ENCODE assay signal across 12 cellular contexts in the genomic region with DNA sequence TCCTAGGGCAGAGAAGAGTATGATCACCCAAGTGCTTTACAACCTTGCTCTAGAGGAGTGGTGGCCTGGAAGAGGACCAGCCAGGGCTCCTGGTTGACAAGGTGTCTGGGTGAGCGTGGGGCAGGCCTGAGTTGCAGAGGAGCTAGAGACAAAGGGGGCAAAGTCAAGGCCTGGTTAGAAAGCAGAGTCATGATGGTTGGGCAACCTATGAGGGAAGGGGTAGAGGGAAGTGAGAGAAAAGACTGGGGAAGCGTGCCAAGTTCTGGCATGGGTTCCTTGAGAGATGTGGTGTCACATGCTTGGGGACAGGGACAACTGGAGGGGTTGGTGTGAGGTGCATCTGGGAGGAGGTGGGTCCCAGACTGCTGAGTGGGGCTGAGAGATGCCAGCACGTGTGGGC. TPM values are rescaled to one million over a fixed set of nuclear protein-coding genes. Genes with fewer than 3 reads are reported as not detected.
DNase-seq lines count a peak whose midpoint lies in the region; ATAC-seq and TF ChIP-seq lines count a peak whose summit lies in the region.
"Had no signal": no experiment of that assay in that cellular context is flagged by ENCODE, and none has a peak within 500 bp of the region (broad histone marks: within the 10 kb centered on the region; RNA-seq: fewer than 3 reads in every experiment).

No MANE protein-coding gene starts in this region.

- WGBS in prostate gland: 74% methylated on average over 3 of the region's 3 CpGs

- H3K4me1 Mint-ChIP-seq in T-cell: peaks cover 49 to 52% (median 52%) of the 10 kb centered on the region in 3 donors

- H3K27me3 Mint-ChIP-seq in T-cell: no peaks in the 10 kb centered on the region

- H3K4me1 ChIP-seq in gastrocnemius medialis (peaks cover 18 to 22% of the 10 kb centered on the region in 2 donors), prostate gland (replicated peaks) (peaks cover 2% of the 10 kb centered on the region)

- no peak for TF ChIP-seq CTCF in gastrocnemius medialis (IDR thresholded peaks at IDR 0.05 in 4 of 5, conservative IDR thresholded peaks at IDR 0.05 in 1 of 5)
- TF ChIP-seq CTCF in prostate gland (IDR thresholded peaks at IDR 0.05): no peak

- POLR2A ChIA-PET in T-cell (lab: Charles Lee): interaction anchor here in 1 of 2 donors (0.6 to 0.7 kb wide), 2 partner anchors 9 to 17 kb away, joined by 4 to 5 read pairs; no protein-coding TSS in a partner anchor

- peaks cover 4% of the 10 kb centered on the region for H3K36me3 Mint-ChIP-seq in T-cell

- H3K4me3 ChIP-seq in gastrocnemius medialis: no peak overlapping the region
- H3K4me3 ChIP-seq in prostate gland: no peak overlapping the region

- TF ChIP-seq POLR2A in gastrocnemius medialis (IDR thresholded peaks at IDR 0.05) (no peak), prostate gland (IDR thresholded peaks at IDR 0.05) (no peak)

- intact Hi-C loops in left ventricle myocardium superior (cut with micrococcal nuclease): no loop called here
- intact Hi-C loops in gastrocnemius medialis (cut with DNase I; ENCODE audit: low total_unique reads): no loop called here
- intact Hi-C loops in prostate gland (cut with DNase I): no loop called here

- DNase-seq in GDM1 (lab: John Stamatoyannopoulos, UW) (peak; percentile 53), T-cell (peak in 1 of 34 experiments; percentile 41), left ventricle myocardium superior (peak; percentile 53), gastrocnemius medialis (peak; percentile 40 to 65), ACHN (no peak), D341Med (ENCODE audit: low spot score) (no peak), prostate gland (ENCODE audit: low spot score) (no peak)
- DNase-seq: activated effector memory CD4-positive, alpha-beta T cell treated with anti-CD3 and anti-CD28 coated beads, Interleukin-2, amount 50 U/mL, for 16 hours; DMS53; retina had no signal

- in situ Hi-C loops in gastrocnemius medialis (cut with MboI; ENCODE audit: low sequenced_read_pairs in 4 of 4) (no loop called here), ACHN (cut with HindIII; ENCODE audit: low pct_ligation_motif_present, low pct_unique_long_range_greater_than_20kb, low sequenced_read_pairs) (no loop called here)

- no peak overlapping the region for H3K4me3 Mint-ChIP-seq in T-cell

- no peaks in the 10 kb centered on the region for H3K9me3 Mint-ChIP-seq in T-cell

- H3K9me3 ChIP-seq in gastrocnemius medialis (no peaks in the 10 kb centered on the region), prostate gland (no peaks in the 10 kb centered on the region)

- peak in 2 of 4 experiments; percentile 6 to 12 for ATAC-seq in T-cell (replicated peaks in 1 of 4)
- peak; percentile 26 for ATAC-seq in left ventricle myocardium superior
- ATAC-seq in gastrocnemius medialis: peak; percentile 8 to 20
- ATAC-seq in HG02642 (IDR thresholded peaks at IDR 0.05; ENCODE audit: poor library complexity, unreplicated experiment): no peak
- ATAC-seq: HCT116 had no signal

- H3K27me3 ChIP-seq in gastrocnemius medialis: no peaks in the 10 kb centered on the region
- no peaks in the 10 kb centered on the region for H3K27me3 ChIP-seq in prostate gland (replicated peaks; ENCODE audit: insufficient read depth)

- H3K36me3 ChIP-seq in gastrocnemius medialis (no peaks in the 10 kb centered on the region), prostate gland (no peaks in the 10 kb centered on the region)

- H3K27ac ChIP-seq in gastrocnemius medialis (peak overlapping the region; percentile 7 to 50 (median 30)), prostate gland (no peak overlapping the region)

- H3K27ac Mint-ChIP-seq in T-cell: peak overlapping the region; percentile 67 to 92

- CTCF ChIA-PET in T-cell (lab: Charles Lee): interaction anchor here (0.7 kb wide), 2 partner anchors 16 to 52 kb away, joined by 3 read pairs; no protein-coding TSS in a partner anchor

RNA-seq across cellular contexts. Expression of a gene that starts 13.5 kb away (rescaled TPM):
- 100 to 1,000 TPM; 329 to 974 (median 377) TPM for total RNA-seq in T-cell
- 55.0 TPM for total RNA-seq in left ventricle myocardium superior
- total RNA-seq in gastrocnemius medialis: 10 to 100 TPM; 15.5 to 58.6 (median 44.8) TPM
- 100 to 1,000 TPM; 117 to 256 TPM for total RNA-seq in prostate gland

Comparison
In these comparisons a context has a peak if more than half of its experiments do, and no peak if none do; other contexts are left out.
1. DNase-seq: peak in GDM1 (single experiment), left ventricle myocardium superior (single experiment) and gastrocnemius medialis (2 of 2); none in ACHN (single experiment), D341Med (single experiment) and prostate gland (single experiment).
2. H3K27ac ChIP-seq: peak in gastrocnemius medialis (4 of 4); none in prostate gland (0 of 2).